33 cellular contexts compared by ENCODE assay signal in the genomic region with DNA sequence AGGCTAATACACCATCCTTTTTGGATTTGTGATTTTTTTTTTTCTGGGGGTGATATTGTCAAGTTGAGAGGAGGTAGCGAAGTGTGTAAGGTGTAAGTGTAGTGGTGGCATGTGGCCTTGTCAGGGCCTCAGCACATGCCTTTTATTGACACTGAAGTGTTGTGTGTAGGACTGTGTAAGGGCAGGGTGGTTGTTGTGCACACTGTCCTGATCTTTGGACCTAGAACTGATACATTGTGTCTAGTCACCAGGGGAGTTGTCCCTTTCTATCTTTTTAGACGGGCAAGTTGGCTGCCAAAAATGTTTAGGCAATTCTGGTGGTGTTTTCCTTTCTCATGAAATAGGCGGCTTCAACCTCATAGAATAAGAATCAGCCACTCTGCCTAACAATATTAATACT.
"Had no signal": no experiment of that assay in that cellular context is flagged by ENCODE, and none has a peak within 500 bp of the region (broad histone marks: within the 10 kb centered on the region; RNA-seq: fewer than 3 reads in every experiment).

No MANE protein-coding gene starts in this region.

- DNase-seq: activated B cell treated with CpG ODN at 0.5 μM for 24 hours; activated CD4-positive, alpha-beta memory T cell treated with anti-CD3 and anti-CD28 coated beads for 36 hours; activated CD4-positive, alpha-beta T cell treated with anti-CD3 and anti-CD28 coated beads for 4 hours; activated CD4-positive, alpha-beta T cell treated with anti-CD3 and anti-CD28 coated beads, Interleukin-2, amount 10 ng/mL, durations not matched to agents 24 days and 14 days; activated CD4-positive, alpha-beta T cell treated with anti-CD3 and anti-CD28 coated beads, Interleukin-2, amount 50 U/mL, for 1 hour; activated CD4-positive, alpha-beta T cell treated with anti-CD3 and anti-CD28 coated beads, Interleukin-2, amount 50 U/mL, for 4 hours; activated CD4-positive, CD25-positive, alpha-beta regulatory T cell treated with anti-CD3 and anti-CD28 coated beads, Interleukin-2, amount 50 U/mL, for 72 hours; activated CD8-positive, alpha-beta memory T cell treated with anti-CD3 and anti-CD28 coated beads, Interleukin-2, amount 50 U/mL, for 4 hours; activated CD8-positive, alpha-beta T cell treated with anti-CD3 and anti-CD28 coated beads for 36 hours; activated effector memory CD4-positive, alpha-beta T cell treated with anti-CD3 and anti-CD28 coated beads, Interleukin-2, amount 50 U/mL, for 16 hours; activated gamma-delta T cell treated with Interleukin-2 at 50 U/mL for 16 hours; activated naive CD4-positive, alpha-beta T cell; activated naive CD4-positive, alpha-beta T cell treated with anti-CD3 and anti-CD28 coated beads for 36 hours; activated naive CD4-positive, alpha-beta T cell treated with anti-CD3 and anti-CD28 coated beads, Interleukin-2, amount 50 U/mL, for 16 hours; activated naive CD8-positive, alpha-beta T cell treated with anti-CD3 and anti-CD28 coated beads for 36 hours; activated T-cell treated with anti-CD3 and anti-CD28 coated beads for 4 hours; activated T-cell treated with anti-CD3 and anti-CD28 coated beads, Interleukin-2, amount 50 U/mL, for 1 hour; activated T-cell treated with anti-CD3 and anti-CD28 coated beads, Interleukin-2, amount 50 U/mL, for 4 hours; activated T-cell treated with anti-CD3 and anti-CD28 coated beads, Interleukin-2, amount 50 U/mL, for 72 hours; adrenal gland; amniotic stem cell; aorta; body of pancreas; brain microvascular endothelial cell; central memory CD4-positive, alpha-beta T cell; SW 1271; T-helper 1 cell; T-helper 2 cell; T-helper 9 cell had no signal

- H3K36me3 ChIP-seq: adrenal gland, brain microvascular endothelial cell, breast epithelium had no signal

- H3K4me3 ChIP-seq: adrenal gland, body of pancreas, breast epithelium had no signal

- H3K9me3 ChIP-seq: adrenal gland, body of pancreas, breast epithelium had no signal

- H3K27me3 ChIP-seq: adrenal gland, body of pancreas, brain microvascular endothelial cell, breast epithelium had no signal

- ATAC-seq: activated CD8-positive, alpha-beta T cell treated with anti-CD3 and anti-CD28 coated beads for 36 hours; activated naive CD4-positive, alpha-beta T cell treated with anti-CD3 and anti-CD28 coated beads, Interleukin-2, amount 50 U/mL, for 72 hours; activated T-cell treated with anti-CD3 and anti-CD28 coated beads, Interleukin-2, amount 50 U/mL, for 4 hours; activated T-cell treated with anti-CD3 and anti-CD28 coated beads, Interleukin-2, amount 50 U/mL, for 72 hours; activated T-helper 17 cell treated with anti-CD3 and anti-CD28 coated beads, Interleukin-2, amount 50 U/mL, for 72 hours; body of pancreas had no signal

- H3K27ac ChIP-seq: adrenal gland, body of pancreas, brain microvascular endothelial cell, breast epithelium, VCaP had no signal

- H3K4me1 ChIP-seq: adrenal gland, body of pancreas, breast epithelium had no signal
